In genomic region chr4:175470141-175470540, GRCh38 we compare ENCODE assay signal across 20 cellular contexts.
DNase-seq lines count a peak whose midpoint lies in the region; ATAC-seq and TF ChIP-seq lines count a peak whose summit lies in the region.
"Had no signal": no experiment of that assay in that cellular context is flagged by ENCODE, and none has a peak within 500 bp of the region (broad histone marks: within the 10 kb centered on the region; RNA-seq: fewer than 3 reads in every experiment).

No MANE protein-coding gene starts in this region.

- H3K27ac Mint-ChIP-seq in Calu3 (ENCODE audit: unreplicated experiment) (peak overlapping the region; percentile 48), osteocyte (ENCODE audit: unreplicated experiment) (peak overlapping the region; percentile 78)
- H3K27ac Mint-ChIP-seq in CD8-positive, alpha-beta memory T cell, result no peak overlapping the region
- H3K27ac Mint-ChIP-seq: activated CD4-positive, alpha-beta memory T cell treated with anti-CD3 and anti-CD28 coated beads for 36 hours; activated naive CD4-positive, alpha-beta T cell treated with anti-CD3 and anti-CD28 coated beads, Interleukin-2, amount 50 U/mL, for 24 hours; activated T-cell treated with anti-CD3 and anti-CD28 coated beads, Interleukin-2, amount 50 U/mL, for 72 hours; naive thymus-derived CD8-positive, alpha-beta T cell had no signal

- H3K4me1 ChIP-seq in IMR-90 (ENCODE audit: control insufficient read depth, insufficient read depth, low read length) (no peaks in the 10 kb centered on the region), A673 (ENCODE audit: insufficient read depth, low read length, poor library complexity, severe bottlenecking) (no peaks in the 10 kb centered on the region)
- H3K4me1 ChIP-seq in CD8-positive, alpha-beta memory T cell (ENCODE audit: insufficient read depth, low read length), result no peaks in the 10 kb centered on the region
- H3K4me1 ChIP-seq: esophagus muscularis mucosa, Peyer's patch had no signal

- H3K36me3 ChIP-seq in IMR-90 (ENCODE audit: control insufficient read depth, insufficient read depth, low read length) (no peaks in the 10 kb centered on the region), A673 (ENCODE audit: insufficient read depth, low read length, poor library complexity, severe bottlenecking) (no peaks in the 10 kb centered on the region)
- H3K36me3 ChIP-seq in CD8-positive, alpha-beta memory T cell (ENCODE audit: insufficient read depth, low read length), result no peaks in the 10 kb centered on the region
- H3K36me3 ChIP-seq: esophagus muscularis mucosa, Peyer's patch, WERI-Rb-1 had no signal

- H2BK120ac ChIP-seq in IMR-90 (ENCODE audit: low read depth, low read length), result no peak overlapping the region

- H3K9me3 Mint-ChIP-seq in Calu3 (ENCODE audit: low read depth, unreplicated experiment) (peaks cover 9% of the 10 kb centered on the region), osteocyte (ENCODE audit: unreplicated experiment) (peaks cover 4% of the 10 kb centered on the region)
- peaks cover 0 to 10% (median 7%) of the 10 kb centered on the region in 5 donors for H3K9me3 Mint-ChIP-seq in CD8-positive, alpha-beta memory T cell
- H3K9me3 Mint-ChIP-seq: activated naive CD4-positive, alpha-beta T cell treated with anti-CD3 and anti-CD28 coated beads, Interleukin-2, amount 50 U/mL, for 24 hours had no signal

- H3K18ac ChIP-seq in IMR-90 (ENCODE audit: low read depth, low read length), result no peak overlapping the region

- DNase-seq in Calu3 (no peak), IMR-90 (peak; percentile 15), astrocyte of the hippocampus (ENCODE audit: low read depth, low spot score) (peak; percentile 33), osteocyte (ENCODE audit: extremely low spot score, unreplicated experiment) (no peak), A673 (ENCODE audit: low spot score) (no peak), NCI-H1930 (lab: John Stamatoyannopoulos, UW) (no peak), T1000 (lab: John Stamatoyannopoulos, UW) (no peak)
- no peak for DNase-seq in CD8-positive, alpha-beta memory T cell
- DNase-seq: activated CD4-positive, alpha-beta memory T cell treated with anti-CD3 and anti-CD28 coated beads for 36 hours; activated T-cell treated with anti-CD3 and anti-CD28 coated beads, Interleukin-2, amount 50 U/mL, for 72 hours; glutamatergic neuron; naive thymus-derived CD8-positive, alpha-beta T cell; NCI-H1436 treated with DMSO at 0.1 percent for 48 hours; Peyer's patch; posterior cingulate gyrus; small intestine; stimulated activated CD4-positive, alpha-beta T cell treated with anti-CD3 and anti-CD28 coated beads, Interleukin-4, amount 100 ng/mL, for 24 hours; WERI-Rb-1 had no signal

- CTCF ChIA-PET in Calu3 (lab: Charles Lee) (interaction anchor here (0.6 kb wide), 1 partner anchor 61 kb away, joined by 5 read pairs; no protein-coding TSS in a partner anchor), IMR-90 (lab: Yijun Ruan, JAX) (no interaction called here), A673 (lab: Charles Lee) (no interaction called here)
- CTCF ChIA-PET in CD8-positive, alpha-beta memory T cell (lab: Charles Lee), result no interaction called here

- H3K4me3 Mint-ChIP-seq in Calu3 (ENCODE audit: low read depth, unreplicated experiment), result no peak overlapping the region
- H3K4me3 Mint-ChIP-seq in osteocyte (ENCODE audit: unreplicated experiment), result no peak overlapping the region
- H3K4me3 Mint-ChIP-seq in CD8-positive, alpha-beta memory T cell, result no peak overlapping the region
- H3K4me3 Mint-ChIP-seq: activated CD4-positive, alpha-beta memory T cell treated with anti-CD3 and anti-CD28 coated beads for 36 hours; activated naive CD4-positive, alpha-beta T cell treated with anti-CD3 and anti-CD28 coated beads, Interleukin-2, amount 50 U/mL, for 24 hours; activated T-cell treated with anti-CD3 and anti-CD28 coated beads, Interleukin-2, amount 50 U/mL, for 72 hours; naive thymus-derived CD8-positive, alpha-beta T cell had no signal

- H3K56ac ChIP-seq in IMR-90 (ENCODE audit: extremely low read depth, insufficient read depth, low read length), result no peak overlapping the region

- H3K4ac ChIP-seq in IMR-90 (ENCODE audit: low read depth, low read length), result no peak overlapping the region

- no peak for TF ChIP-seq CTCF in Calu3 (IDR thresholded peaks at IDR 0.05; ENCODE audit: unreplicated experiment)
- no peak for TF ChIP-seq CTCF in IMR-90 (conservative IDR thresholded peaks at IDR 0.05; ENCODE audit: low read depth, low read length)
- TF ChIP-seq CTCF in osteocyte (IDR thresholded peaks at IDR 0.05), result no peak
- no peak for TF ChIP-seq CTCF in A673 (conservative IDR thresholded peaks at IDR 0.05; ENCODE audit: low read depth, low read length)

- POLR2A ChIA-PET in IMR-90 (lab: Charles Lee; ENCODE audit: unreplicated experiment), result no interaction called here
- POLR2A ChIA-PET in CD8-positive, alpha-beta memory T cell (lab: Charles Lee), result no interaction called here
- POLR2A ChIA-PET in A673 (lab: Charles Lee; ENCODE audit: low non-redundant PET), result no interaction called here

- no peak overlapping the region for H2AK5ac ChIP-seq in IMR-90 (ENCODE audit: low read depth, low read length)

- no CpG with 5 or more reads among the region's 1 CpG for WGBS in IMR-90 (ENCODE audit: extremely low coverage in 2 of 2, insufficient read length in 1 of 2), 2 experiments

- H4K91ac ChIP-seq in IMR-90 (ENCODE audit: insufficient read depth, low read depth, low read length), result no peak overlapping the region

- H4K20me1 ChIP-seq in IMR-90 (ENCODE audit: insufficient read depth, low read length), result no peaks in the 10 kb centered on the region

- no peak overlapping the region for H2AFZ ChIP-seq in IMR-90 (replicated peaks; ENCODE audit: low read length, poor library complexity)

- H3K27me3 ChIP-seq in IMR-90 (ENCODE audit: control insufficient read depth, insufficient read depth, low read length) (no peaks in the 10 kb centered on the region), A673 (replicated peaks; ENCODE audit: insufficient read depth, low read depth, low read length, poor library complexity) (no peaks in the 10 kb centered on the region)
- H3K27me3 ChIP-seq in CD8-positive, alpha-beta memory T cell (ENCODE audit: insufficient read depth, low read length, poor library complexity, severe bottlenecking), result no peaks in the 10 kb centered on the region
- H3K27me3 ChIP-seq: esophagus muscularis mucosa, Peyer's patch had no signal

- no peaks in the 10 kb centered on the region for H3K9me1 ChIP-seq in IMR-90 (ENCODE audit: insufficient read depth, low read length)

- H3K27ac ChIP-seq in IMR-90 (ENCODE audit: insufficient read depth, low read length), result no peak overlapping the region
- no peak overlapping the region for H3K27ac ChIP-seq in CD8-positive, alpha-beta memory T cell (ENCODE audit: low read depth, low read length)
- H3K27ac ChIP-seq in A673 (ENCODE audit: low read depth, low read length, poor library complexity, severe bottlenecking), result no peak overlapping the region
- H3K27ac ChIP-seq: esophagus muscularis mucosa, Peyer's patch, WERI-Rb-1 had no signal

- no peaks in the 10 kb centered on the region for H3K79me1 ChIP-seq in IMR-90 (ENCODE audit: low read depth in 1 of 2, low read length in 2 of 2)

- in situ Hi-C loops in IMR-90 (cut with MboI; ENCODE audit: low sequenced_read_pairs), result no loop called here

- intact Hi-C loops in Calu3 (cut with micrococcal nuclease; ENCODE audit: unreplicated experiment) (no loop called here), IMR-90 (cut with micrococcal nuclease) (no loop called here), A673 (cut with micrococcal nuclease; ENCODE audit: unreplicated experiment) (no loop called here)

- H3K4me2 ChIP-seq in IMR-90 (ENCODE audit: low read depth, low read length), result no peak overlapping the region

- no peak overlapping the region for H2BK5ac ChIP-seq in IMR-90 (ENCODE audit: low read depth, low read length, poor library complexity, severe bottlenecking)

- H3K4me3 ChIP-seq in IMR-90 (ENCODE audit: insufficient read depth, low read depth, low read length), result no peak overlapping the region
- no peak overlapping the region for H3K4me3 ChIP-seq in CD8-positive, alpha-beta memory T cell (ENCODE audit: low read length)
- H3K4me3 ChIP-seq in A673 (ENCODE audit: low read depth, low read length, poor library complexity, severe bottlenecking), result no peak overlapping the region
- H3K4me3 ChIP-seq: esophagus muscularis mucosa, Peyer's patch had no signal

- H3K14ac ChIP-seq in IMR-90 (replicated peaks; ENCODE audit: low read depth, low read length), result no peak overlapping the region

- no peak overlapping the region for H4K8ac ChIP-seq in IMR-90 (ENCODE audit: low read depth in 2 of 2, low read length in 2 of 2)

- no peak overlapping the region for H2BK20ac ChIP-seq in IMR-90 (ENCODE audit: low read depth, low read length)

- ATAC-seq in IMR-90 (ENCODE audit: low read depth), result peak; percentile 40; the same call in 1 of the 2 replicates
- ATAC-seq: activated T-cell treated with anti-CD3 and anti-CD28 coated beads, Interleukin-2, amount 50 U/mL, for 72 hours; naive thymus-derived CD8-positive, alpha-beta T cell had no signal

- no peak overlapping the region for H2BK15ac ChIP-seq in IMR-90 (ENCODE audit: low read depth, low read length)

- no peak overlapping the region for H2AK9ac ChIP-seq in IMR-90 (replicated peaks; ENCODE audit: low read depth, low read length, poor library complexity)

- no peak overlapping the region for H4K5ac ChIP-seq in IMR-90 (ENCODE audit: low read depth, low read length)

- H3K27me3 Mint-ChIP-seq in Calu3 (ENCODE audit: unreplicated experiment), result no peaks in the 10 kb centered on the region
- no peaks in the 10 kb centered on the region for H3K27me3 Mint-ChIP-seq in osteocyte (ENCODE audit: unreplicated experiment)
- peaks cover 0 to 1% of the 10 kb centered on the region in 2 donors for H3K27me3 Mint-ChIP-seq in CD8-positive, alpha-beta memory T cell
- H3K27me3 Mint-ChIP-seq: activated CD4-positive, alpha-beta memory T cell treated with anti-CD3 and anti-CD28 coated beads for 36 hours; activated naive CD4-positive, alpha-beta T cell treated with anti-CD3 and anti-CD28 coated beads, Interleukin-2, amount 50 U/mL, for 24 hours; naive thymus-derived CD8-positive, alpha-beta T cell had no signal

- dilution Hi-C loops in IMR-90 (cut with HindIII; ENCODE audit: low sequenced_read_pairs, unreplicated experiment), result no loop called here

- H3K4me1 Mint-ChIP-seq in Calu3 (ENCODE audit: low read depth, unreplicated experiment), result peaks cover 12% of the 10 kb centered on the region
- H3K4me1 Mint-ChIP-seq in osteocyte (ENCODE audit: unreplicated experiment), result peaks cover 16% of the 10 kb centered on the region
- no peaks in the 10 kb centered on the region for H3K4me1 Mint-ChIP-seq in CD8-positive, alpha-beta memory T cell
- H3K4me1 Mint-ChIP-seq: activated naive CD4-positive, alpha-beta T cell treated with anti-CD3 and anti-CD28 coated beads, Interleukin-2, amount 50 U/mL, for 24 hours; naive thymus-derived CD8-positive, alpha-beta T cell had no signal

- TF ChIP-seq RAD21 in IMR-90 (IDR thresholded peaks at IDR 0.05; ENCODE audit: low read length), result no peak

- no peaks in the 10 kb centered on the region for H3K9me3 ChIP-seq in IMR-90 (ENCODE audit: control insufficient read depth, insufficient read depth, low read length)
- no peaks in the 10 kb centered on the region for H3K9me3 ChIP-seq in CD8-positive, alpha-beta memory T cell (ENCODE audit: low read length)
- H3K9me3 ChIP-seq in A673 (ENCODE audit: low read depth, low read length, poor library complexity, severe bottlenecking), result no peaks in the 10 kb centered on the region
- H3K9me3 ChIP-seq: esophagus muscularis mucosa, Peyer's patch had no signal

- TF ChIP-seq POLR2A in IMR-90 (IDR thresholded peaks at IDR 0.05; ENCODE audit: low read depth, low read length), result no peak

- BruUV-seq in Calu3 (replicated peaks; lab: Mats Ljungman, UMichigan), result no TSS peak
- BruUV-seq in IMR-90 (replicated peaks; lab: Mats Ljungman, UMichigan), result no TSS peak
- no TSS peak for BruUV-seq in A673 (replicated peaks; lab: Mats Ljungman, UMichigan)

- no peaks in the 10 kb centered on the region for H3K36me3 Mint-ChIP-seq in Calu3 (ENCODE audit: insufficient read depth, unreplicated experiment)
- peaks cover 3% of the 10 kb centered on the region for H3K36me3 Mint-ChIP-seq in osteocyte (ENCODE audit: unreplicated experiment)
- no peaks in the 10 kb centered on the region for H3K36me3 Mint-ChIP-seq in CD8-positive, alpha-beta memory T cell
- H3K36me3 Mint-ChIP-seq: activated CD4-positive, alpha-beta memory T cell treated with anti-CD3 and anti-CD28 coated beads for 36 hours; activated naive CD4-positive, alpha-beta T cell treated with anti-CD3 and anti-CD28 coated beads, Interleukin-2, amount 50 U/mL, for 24 hours; naive thymus-derived CD8-positive, alpha-beta T cell had no signal

- no peak overlapping the region for H3K9ac ChIP-seq in IMR-90 (ENCODE audit: low read depth, low read length)

- no peak overlapping the region for H3K23ac ChIP-seq in IMR-90 (ENCODE audit: low read depth, low read length)

Comparison
In these comparisons a context has a peak if more than half of its experiments do, and no peak if none do; other contexts are left out.
1. DNase-seq: peak in IMR-90 (single experiment) and astrocyte of the hippocampus (single experiment); none in Calu3 (single experiment), osteocyte (single experiment), CD8-positive, alpha-beta memory T cell (0 of 5), A673 (single experiment), NCI-H1930 (0 of 2) and T1000 (single experiment).
2. H3K27ac Mint-ChIP-seq: peak in Calu3 (single experiment) and osteocyte (single experiment); none in CD8-positive, alpha-beta memory T cell (0 of 8).